ENCODE assay signal across 8 cellular contexts in genomic region chr11:116499396-116500001, GRCh38.
DNase-seq lines count a peak whose midpoint lies in the region; ATAC-seq, FAIRE-seq and TF ChIP-seq lines count a peak whose summit lies in the region.

No MANE protein-coding gene starts in this region.

- peaks cover 0 to 6% (median 0%) of the 10 kb centered on the region in 7 donors for H3K9me3 Mint-ChIP-seq in CD14-positive monocyte
- H3K9me3 Mint-ChIP-seq in activated T-helper 1 cell treated with anti-CD3 and anti-CD28 coated beads, Interleukin-12 subunit alpha, Interleukin-12 subunit beta, Interleukin-2, Interleukin-4 antibody, amounts not matched to agents 30 ng/mL and 10 ng/mL and 1 ng/mL, durations not matched to agents 14 hours and 24 hours and 36 hours: no peaks in the 10 kb centered on the region

- no peaks in the 10 kb centered on the region for H3K4me1 Mint-ChIP-seq in CD14-positive monocyte
- H3K4me1 Mint-ChIP-seq in activated T-helper 1 cell treated with anti-CD3 and anti-CD28 coated beads, Interleukin-12 subunit alpha, Interleukin-12 subunit beta, Interleukin-2, Interleukin-4 antibody, amounts not matched to agents 30 ng/mL and 10 ng/mL and 1 ng/mL, durations not matched to agents 14 hours and 24 hours and 36 hours (ENCODE audit: low read depth): no peaks in the 10 kb centered on the region

- no peak for TF ChIP-seq POLR2A in H54 (IDR thresholded peaks at IDR 0.05; ENCODE audit: low read depth, low read length)
- TF ChIP-seq POLR2A in gastrocnemius medialis (IDR thresholded peaks at IDR 0.05): no peak

- intact Hi-C loops in CD14-positive monocyte (cut with micrococcal nuclease) (no loop called here), left ventricle myocardium inferior (cut with micrococcal nuclease) (no loop called here), gastrocnemius medialis (cut with DNase I; ENCODE audit: low total_unique reads) (no loop called here)
- intact Hi-C loops in activated T-helper 1 cell treated with anti-CD3 and anti-CD28 coated beads, Interleukin-12 subunit alpha, Interleukin-12 subunit beta, Interleukin-2, Interleukin-4 antibody, amounts not matched to agents 30 ng/mL and 10 ng/mL and 1 ng/mL, durations not matched to agents 14 hours and 24 hours and 36 hours (cut with micrococcal nuclease): loop anchor here (1.0 kb wide), 1 partner anchor 45 kb away; no protein-coding TSS in a partner anchor

- no peaks in the 10 kb centered on the region for H3K36me3 Mint-ChIP-seq in CD14-positive monocyte
- no peaks in the 10 kb centered on the region for H3K36me3 Mint-ChIP-seq in activated T-helper 1 cell treated with anti-CD3 and anti-CD28 coated beads, Interleukin-12 subunit alpha, Interleukin-12 subunit beta, Interleukin-2, Interleukin-4 antibody, amounts not matched to agents 30 ng/mL and 10 ng/mL and 1 ng/mL, durations not matched to agents 14 hours and 24 hours and 36 hours (ENCODE audit: low read depth)

- H3K9me3 ChIP-seq in left ventricle myocardium inferior (replicated peaks) (no peaks in the 10 kb centered on the region), gastrocnemius medialis (no peaks in the 10 kb centered on the region)

- TF ChIP-seq CTCF in CD14-positive monocyte (IDR thresholded peaks at IDR 0.05) (peak; percentile 55), left ventricle myocardium inferior (IDR thresholded peaks at IDR 0.05; ENCODE audit: borderline replicate concordance) (peak; percentile 65), gastrocnemius medialis (IDR thresholded peaks at IDR 0.05 in 4 of 5, conservative IDR thresholded peaks at IDR 0.05 in 1 of 5) (peak in 2 of 5 experiments; percentile 32 to 42)

- in situ Hi-C loops in gastrocnemius medialis (cut with MboI; ENCODE audit: low sequenced_read_pairs in 4 of 4): no loop called here

- H3K27me3 ChIP-seq in left ventricle myocardium inferior (ENCODE audit: low read depth) (peaks cover 72% of the 10 kb centered on the region), gastrocnemius medialis (peaks cover 6 to 14% (median 13%) of the 10 kb centered on the region in 3 donors)

- DNase-seq in CD14-positive monocyte (ENCODE audit: low spot score) (no peak), H54 (ENCODE audit: insufficient read length, low spot score) (peak; percentile 38), NCI-H774 (lab: John Stamatoyannopoulos, UW) (peak; percentile 55), left ventricle myocardium inferior (peak; percentile 65), gastrocnemius medialis (peak; percentile 12 to 39)
- DNase-seq in activated T-helper 1 cell treated with anti-CD3 and anti-CD28 coated beads, Interleukin-12 subunit alpha, Interleukin-12 subunit beta, Interleukin-2, Interleukin-4 antibody, amounts not matched to agents 30 ng/mL and 10 ng/mL and 1 ng/mL, durations not matched to agents 14 hours and 24 hours and 36 hours (ENCODE audit: low spot score): peak; percentile 13
- DNase-seq in effector CD8-positive, alpha-beta T cell (lab: John Stamatoyannopoulos, UW): no peak

- no peak for FAIRE-seq in H54 (lab: Jason Lieb, UNC)

- peaks cover 46 to 57% (median 46%) of the 10 kb centered on the region in 3 donors for H3K27me3 Mint-ChIP-seq in CD14-positive monocyte (ENCODE audit: low read depth in 3 of 3)
- H3K27me3 Mint-ChIP-seq in activated T-helper 1 cell treated with anti-CD3 and anti-CD28 coated beads, Interleukin-12 subunit alpha, Interleukin-12 subunit beta, Interleukin-2, Interleukin-4 antibody, amounts not matched to agents 30 ng/mL and 10 ng/mL and 1 ng/mL, durations not matched to agents 14 hours and 24 hours and 36 hours (ENCODE audit: insufficient read depth): peaks cover 29% of the 10 kb centered on the region

- no peak for ATAC-seq in gastrocnemius medialis
- ATAC-seq in HG03378 (IDR thresholded peaks at IDR 0.05; ENCODE audit: unreplicated experiment): no peak

- H3K36me3 ChIP-seq in left ventricle myocardium inferior (no peaks in the 10 kb centered on the region), gastrocnemius medialis (no peaks in the 10 kb centered on the region)

- peak overlapping the region in 1 of 7 donors; percentile 40 for H3K27ac Mint-ChIP-seq in CD14-positive monocyte
- no peak overlapping the region for H3K27ac Mint-ChIP-seq in activated T-helper 1 cell treated with anti-CD3 and anti-CD28 coated beads, Interleukin-12 subunit alpha, Interleukin-12 subunit beta, Interleukin-2, Interleukin-4 antibody, amounts not matched to agents 30 ng/mL and 10 ng/mL and 1 ng/mL, durations not matched to agents 14 hours and 24 hours and 36 hours

- H3K4me1 ChIP-seq in left ventricle myocardium inferior: no peaks in the 10 kb centered on the region
- peaks cover 2 to 5% of the 10 kb centered on the region in 2 donors for H3K4me1 ChIP-seq in gastrocnemius medialis

- peak overlapping the region in 1 of 2 donors; percentile 35 for H3K4me3 Mint-ChIP-seq in CD14-positive monocyte
- no peak overlapping the region for H3K4me3 Mint-ChIP-seq in activated T-helper 1 cell treated with anti-CD3 and anti-CD28 coated beads, Interleukin-12 subunit alpha, Interleukin-12 subunit beta, Interleukin-2, Interleukin-4 antibody, amounts not matched to agents 30 ng/mL and 10 ng/mL and 1 ng/mL, durations not matched to agents 14 hours and 24 hours and 36 hours

- H3K4me3 ChIP-seq in left ventricle myocardium inferior (no peak overlapping the region), gastrocnemius medialis (no peak overlapping the region)

- no peak overlapping the region for H3K27ac ChIP-seq in left ventricle myocardium inferior (replicated peaks)
- no peak overlapping the region for H3K27ac ChIP-seq in gastrocnemius medialis

Comparison
In these comparisons a context has a peak if more than half of its experiments do, and no peak if none do; other contexts are left out.
1. DNase-seq: peak in H54 (single experiment), NCI-H774 (single experiment), activated T-helper 1 cell treated with anti-CD3 and anti-CD28 coated beads, Interleukin-12 subunit alpha, Interleukin-12 subunit beta, Interleukin-2, Interleukin-4 antibody, amounts not matched to agents 30 ng/mL and 10 ng/mL and 1 ng/mL, durations not matched to agents 14 hours and 24 hours and 36 hours (single experiment), left ventricle myocardium inferior (single experiment) and gastrocnemius medialis (2 of 2); none in CD14-positive monocyte (single experiment) and effector CD8-positive, alpha-beta T cell (single experiment).